ENCODE assay signal across 27 cellular contexts in the genomic region with DNA sequence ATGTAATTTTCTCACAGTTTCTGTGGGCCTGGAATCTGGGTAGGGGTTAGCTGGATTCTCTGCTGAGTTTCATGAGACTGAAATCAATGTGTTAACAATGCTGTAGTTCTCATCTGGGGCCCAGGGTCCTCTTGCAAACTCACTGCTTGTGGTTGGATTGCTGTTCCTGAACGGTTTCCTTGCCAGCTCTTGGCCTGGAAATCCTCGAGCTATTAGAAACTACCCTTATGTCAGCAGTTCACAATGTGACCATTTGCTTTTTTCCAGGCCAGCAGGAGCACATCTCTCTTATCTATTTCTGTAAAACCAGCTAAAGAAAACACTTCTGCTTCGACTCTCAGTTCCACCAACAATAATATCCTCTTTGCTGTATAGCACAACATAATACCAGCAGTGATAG.
"Had no signal": no experiment of that assay in that cellular context is flagged by ENCODE, and none has a peak within 500 bp of the region (broad histone marks: within the 10 kb centered on the region; RNA-seq: fewer than 3 reads in every experiment).

No MANE protein-coding gene starts in this region.

- H3K4me1 Mint-ChIP-seq: activated CD4-positive, alpha-beta T cell treated with anti-CD3 and anti-CD28 coated beads, Interleukin-2, amount 10 ng/mL, durations not matched to agents 7 days and 5 days; activated T-helper 17 cell treated with anti-CD3 and anti-CD28 coated beads, Interleukin-2, amount 50 U/mL, for 72 hours; naive thymus-derived CD4-positive, alpha-beta T cell; T-helper 17 cell had no signal

- H3K4me3 ChIP-seq: body of pancreas, cardiac muscle cell, heart left ventricle, psoas muscle, sigmoid colon, transverse colon had no signal

- H2AFZ ChIP-seq: parathyroid adenoma had no signal

- H3K27ac Mint-ChIP-seq: activated CD4-positive, alpha-beta T cell treated with anti-CD3 and anti-CD28 coated beads, Interleukin-2, amount 10 ng/mL, durations not matched to agents 7 days and 5 days; activated CD8-positive, alpha-beta T cell treated with anti-CD3 and anti-CD28 coated beads for 36 hours; activated T-helper 17 cell treated with anti-CD3 and anti-CD28 coated beads, Interleukin-2, amount 50 U/mL, for 72 hours; effector memory CD8-positive, alpha-beta T cell; mesothelial cell of epicardium; naive thymus-derived CD4-positive, alpha-beta T cell; T-helper 17 cell; WTC11 had no signal

- H3K4me1 ChIP-seq: body of pancreas, heart left ventricle, parathyroid adenoma, psoas muscle, sigmoid colon, transverse colon had no signal

- H3K4me3 Mint-ChIP-seq: activated CD4-positive, alpha-beta T cell treated with anti-CD3 and anti-CD28 coated beads, Interleukin-2, amount 10 ng/mL, durations not matched to agents 7 days and 5 days; activated CD8-positive, alpha-beta T cell treated with anti-CD3 and anti-CD28 coated beads for 36 hours; activated T-cell treated with anti-CD3 and anti-CD28 coated beads, Interleukin-2, amount 50 U/mL, for 4 hours; activated T-helper 17 cell treated with anti-CD3 and anti-CD28 coated beads, Interleukin-2, amount 50 U/mL, for 72 hours; effector memory CD8-positive, alpha-beta T cell; mesothelial cell of epicardium; naive thymus-derived CD4-positive, alpha-beta T cell; T-helper 17 cell; WTC11 had no signal

- H3K9ac ChIP-seq: parathyroid adenoma had no signal

- H3K27me3 Mint-ChIP-seq: activated CD4-positive, alpha-beta T cell treated with anti-CD3 and anti-CD28 coated beads, Interleukin-2, amount 10 ng/mL, durations not matched to agents 7 days and 5 days; activated CD8-positive, alpha-beta T cell treated with anti-CD3 and anti-CD28 coated beads for 36 hours; activated T-helper 17 cell treated with anti-CD3 and anti-CD28 coated beads, Interleukin-2, amount 50 U/mL, for 72 hours; effector memory CD8-positive, alpha-beta T cell; naive thymus-derived CD4-positive, alpha-beta T cell; T-helper 17 cell had no signal

- H3K27me3 ChIP-seq: body of pancreas, cardiac muscle cell, heart left ventricle, sigmoid colon, transverse colon had no signal

- H3K9me3 ChIP-seq: body of pancreas, psoas muscle, sigmoid colon, transverse colon had no signal

- H3K27ac ChIP-seq: body of pancreas, cardiac muscle cell, heart left ventricle, parathyroid adenoma, psoas muscle, sigmoid colon, transverse colon had no signal

- H3K36me3 ChIP-seq: cardiac muscle cell, heart left ventricle, sigmoid colon, transverse colon had no signal

- H3K9me3 Mint-ChIP-seq: activated CD4-positive, alpha-beta T cell treated with anti-CD3 and anti-CD28 coated beads, Interleukin-2, amount 10 ng/mL, durations not matched to agents 7 days and 5 days; activated T-helper 17 cell treated with anti-CD3 and anti-CD28 coated beads, Interleukin-2, amount 50 U/mL, for 72 hours; mesothelial cell of epicardium had no signal

- DNase-seq: activated CD4-positive, alpha-beta T cell treated with anti-CD3 and anti-CD28 coated beads for 1 hour; activated CD4-positive, alpha-beta T cell treated with anti-CD3 and anti-CD28 coated beads, Interleukin-2, amount 10 ng/mL, durations not matched to agents 7 days and 5 days; activated CD8-positive, alpha-beta T cell treated with anti-CD3 and anti-CD28 coated beads for 36 hours; activated gamma-delta T cell treated with Interleukin-2 at 50 U/mL for 16 hours; activated naive CD4-positive, alpha-beta T cell treated with anti-CD3 and anti-CD28 coated beads, Interleukin-2, amount 50 U/mL, for 16 hours; activated T-cell treated with anti-CD3 and anti-CD28 coated beads, Interleukin-2, amount 50 U/mL, for 4 hours; aorta; body of pancreas; cortex of kidney; effector memory CD8-positive, alpha-beta T cell; heart left ventricle; left cardiac atrium; left ventricle myocardium superior; naive thymus-derived CD4-positive, alpha-beta T cell; nucleus accumbens; psoas muscle; sigmoid colon; small intestine; stimulated activated CD4-positive, alpha-beta T cell treated with anti-CD3 and anti-CD28 coated beads, Interleukin-1b, Interleukin-23, amount 100 ng/mL, for 48 hours; stimulated activated naive CD4-positive, alpha-beta T cell; T-helper 17 cell; transverse colon had no signal

- H3K79me2 ChIP-seq: parathyroid adenoma had no signal

- H3K36me3 Mint-ChIP-seq: mesothelial cell of epicardium; naive thymus-derived CD4-positive, alpha-beta T cell had no signal

- ATAC-seq: activated CD8-positive, alpha-beta T cell treated with anti-CD3 and anti-CD28 coated beads for 36 hours; activated T-cell treated with anti-CD3 and anti-CD28 coated beads, Interleukin-2, amount 50 U/mL, for 4 hours; activated T-helper 17 cell treated with anti-CD3 and anti-CD28 coated beads, Interleukin-2, amount 50 U/mL, for 72 hours; body of pancreas; effector memory CD8-positive, alpha-beta T cell; heart left ventricle; left cardiac atrium; left ventricle myocardium superior; naive thymus-derived CD4-positive, alpha-beta T cell; psoas muscle; T-helper 17 cell; WTC11 had no signal
